Comparison of ENCODE assay signal across 10 cellular contexts in genomic region chr4:139978692-139979091, GRCh38.
A peak's percentile ranks its signal among the peaks of the same experiment; 100 is the strongest.
DNase-seq lines count a peak whose midpoint lies in the region; ATAC-seq and TF ChIP-seq lines count a peak whose summit lies in the region.
"Had no signal": no experiment of that assay in that cellular context is flagged by ENCODE, and none has a peak within 500 bp of the region (broad histone marks: within the 10 kb centered on the region; RNA-seq: fewer than 3 reads in every experiment).

No MANE protein-coding gene starts in this region.

- no peak overlapping the region for H3K4me3 Mint-ChIP-seq in effector memory CD8-positive, alpha-beta T cell
- H3K4me3 Mint-ChIP-seq: brain, neural crest cell had no signal

- no peak overlapping the region for H3K27ac Mint-ChIP-seq in effector memory CD8-positive, alpha-beta T cell

- peaks cover 9 to 10% of the 10 kb centered on the region in 2 donors for H3K27me3 Mint-ChIP-seq in effector memory CD8-positive, alpha-beta T cell
- H3K27me3 Mint-ChIP-seq: brain had no signal

- POLR2A ChIA-PET in SK-N-SH (lab: Yijun Ruan, JAX), result no interaction called here

- no peaks in the 10 kb centered on the region for H3K9me2 ChIP-seq in SK-N-SH

- H3K79me2 ChIP-seq in SK-N-SH (ENCODE audit: insufficient read depth), result no peaks in the 10 kb centered on the region
- peaks cover 10% of the 10 kb centered on the region for H3K79me2 ChIP-seq in smooth muscle cell (ENCODE audit: low read depth)

- H3K27ac ChIP-seq in SK-N-SH (ENCODE audit: low read depth in 2 of 2, low read length in 1 of 2), result peak overlapping the region in 1 of 2 experiments; percentile 81; a peak in 1 of 4 replicates
- no peak overlapping the region for H3K27ac ChIP-seq in substantia nigra (ENCODE audit: low read depth, low read length, poor library complexity, severe bottlenecking)
- no peak overlapping the region for H3K27ac ChIP-seq in smooth muscle cell (ENCODE audit: low read depth)

- peaks cover 0 to 1% of the 10 kb centered on the region in 2 donors for H3K9me3 Mint-ChIP-seq in effector memory CD8-positive, alpha-beta T cell
- H3K9me3 Mint-ChIP-seq: neural crest cell had no signal

- no peak overlapping the region for H2AFZ ChIP-seq in SK-N-SH (ENCODE audit: low read depth)
- H2AFZ ChIP-seq in smooth muscle cell (ENCODE audit: low read depth), result no peak overlapping the region

- H4K20me1 ChIP-seq in SK-N-SH (ENCODE audit: insufficient read depth) (no peaks in the 10 kb centered on the region), smooth muscle cell (ENCODE audit: low read depth) (no peaks in the 10 kb centered on the region)

- DNase-seq in effector memory CD8-positive, alpha-beta T cell, result no peak
- no peak for DNase-seq in SK-N-SH
- no peak for DNase-seq in substantia nigra (lab: John Stamatoyannopoulos, UW)
- no peak for DNase-seq in stimulated activated CD4-positive, alpha-beta T cell treated with anti-CD3 and anti-CD28 coated beads, Interleukin-12 subunit alpha, Interleukin-12 subunit beta, amount 100 ng/mL, for 4 hours
- no peak for DNase-seq in smooth muscle cell (lab: John Stamatoyannopoulos, UW; ENCODE audit: unreplicated experiment)

- WGBS in SK-N-SH (ENCODE audit: low lambda C conversion rate), result 90% methylated on average over 2 of the region's 2 CpGs
- 100% methylated on average over 2 of the region's 2 CpGs for WGBS in smooth muscle cell (ENCODE audit: low lambda C conversion rate)

- no peak for TF ChIP-seq EP300 in SK-N-SH (IDR thresholded peaks at IDR 0.05; ENCODE audit: borderline replicate concordance in 1 of 2, low read depth in 1 of 2, low read length in 1 of 2)

- H3K9me3 ChIP-seq in SK-N-SH (no peaks in the 10 kb centered on the region), smooth muscle cell (replicated peaks; ENCODE audit: low read depth) (no peaks in the 10 kb centered on the region)

- H3K27me3 ChIP-seq in SK-N-SH (ENCODE audit: insufficient read depth), result no peaks in the 10 kb centered on the region
- no peaks in the 10 kb centered on the region for H3K27me3 ChIP-seq in smooth muscle cell (ENCODE audit: low read depth)

- no peaks in the 10 kb centered on the region for H3K36me3 Mint-ChIP-seq in effector memory CD8-positive, alpha-beta T cell (ENCODE audit: insufficient read depth)

- no peak for TF ChIP-seq RAD21 in SK-N-SH (IDR thresholded peaks at IDR 0.05; ENCODE audit: low read length)

- TF ChIP-seq CTCF in SK-N-SH (IDR thresholded peaks at IDR 0.05) (no peak), smooth muscle cell (IDR thresholded peaks at IDR 0.05; ENCODE audit: borderline replicate concordance, insufficient read depth, poor library complexity, severe bottlenecking) (no peak)

- H3K4me1 Mint-ChIP-seq in effector memory CD8-positive, alpha-beta T cell (ENCODE audit: low read depth in 2 of 2), result peaks cover 0 to 4% of the 10 kb centered on the region in 2 donors

- ATAC-seq in GM18498 (IDR thresholded peaks at IDR 0.05; ENCODE audit: unreplicated experiment) (peak; percentile 95), GM21360 (IDR thresholded peaks at IDR 0.05; ENCODE audit: unreplicated experiment) (peak; percentile 84), HG03520 (IDR thresholded peaks at IDR 0.05; ENCODE audit: unreplicated experiment) (peak; percentile 98)
- peak; percentile 47 for ATAC-seq in effector memory CD8-positive, alpha-beta T cell (replicated peaks)

- H3K4me2 ChIP-seq in SK-N-SH (no peak overlapping the region), smooth muscle cell (no peak overlapping the region)

- no peaks in the 10 kb centered on the region for H3K36me3 ChIP-seq in SK-N-SH (replicated peaks in 1 of 2; ENCODE audit: control insufficient read depth in 1 of 2, insufficient read depth in 2 of 2, low read length in 1 of 2)
- H3K36me3 ChIP-seq in smooth muscle cell (ENCODE audit: low read depth), result no peaks in the 10 kb centered on the region

- H3K4me1 ChIP-seq in SK-N-SH (ENCODE audit: control insufficient read depth in 1 of 2, insufficient read depth in 2 of 2, low read depth in 1 of 2, low read length in 1 of 2), result peaks cover 0 to 24% of the 10 kb centered on the region in 2 experiments; a peak in 2 of 4 replicates
- peaks cover 3% of the 10 kb centered on the region for H3K4me1 ChIP-seq in smooth muscle cell (ENCODE audit: low read depth)

- H3K4me3 ChIP-seq in SK-N-SH (ENCODE audit: low read depth in 2 of 2, low read length in 1 of 2) (no peak overlapping the region), smooth muscle cell (no peak overlapping the region)

- H3K9ac ChIP-seq in SK-N-SH (no peak overlapping the region), smooth muscle cell (ENCODE audit: low read depth) (no peak overlapping the region)

- H3F3A ChIP-seq in SK-N-SH (replicated peaks; ENCODE audit: insufficient read depth), result no peaks in the 10 kb centered on the region
- no peaks in the 10 kb centered on the region for H3F3A ChIP-seq in smooth muscle cell (ENCODE audit: low read depth)

- CTCF ChIA-PET in SK-N-SH (lab: Yijun Ruan, JAX), result interaction anchor here (0.9 to 1.0 kb wide), 2 partner anchors 18 to 25 kb away, joined by 3 read pairs; no protein-coding TSS in a partner anchor

TF ChIP-seq in SK-N-SH, 30 proteins besides CTCF, POLR2A, EP300 and RAD21:
- no peak for TF ChIP-seq CHD2 (IDR thresholded peaks at IDR 0.05; ENCODE audit: low read length, partially characterized antibody)
- TF ChIP-seq, protein P1, sequence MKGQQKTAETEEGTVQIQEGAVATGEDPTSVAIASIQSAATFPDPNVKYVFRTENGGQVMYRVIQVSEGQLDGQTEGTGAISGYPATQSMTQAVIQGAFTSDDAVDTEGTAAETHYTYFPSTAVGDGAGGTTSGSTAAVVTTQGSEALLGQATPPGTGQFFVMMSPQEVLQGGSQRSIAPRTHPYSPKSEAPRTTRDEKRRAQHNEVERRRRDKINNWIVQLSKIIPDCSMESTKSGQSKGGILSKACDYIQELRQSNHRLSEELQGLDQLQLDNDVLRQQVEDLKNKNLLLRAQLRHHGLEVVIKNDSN (IDR thresholded peaks at IDR 0.05; ENCODE audit: borderline replicate concordance, low read depth), result no peak
- no peak for TF ChIP-seq SMC3 (IDR thresholded peaks at IDR 0.05; ENCODE audit: low read depth, low read length)
- TF ChIP-seq POLR2AphosphoS5 (IDR thresholded peaks at IDR 0.05; ENCODE audit: low read depth, low read length), result no peak
- no peak for TF ChIP-seq FOXJ3 (CRISPR knock-in tag; IDR thresholded peaks at IDR 0.05)
- no peak for TF ChIP-seq IRF3 (IDR thresholded peaks at IDR 0.05; ENCODE audit: low read depth, low read length)
- no peak for TF ChIP-seq TEAD4 (IDR thresholded peaks at IDR 0.05; ENCODE audit: borderline replicate concordance, insufficient read depth)
- no peak for TF ChIP-seq MEF2A (IDR thresholded peaks at IDR 0.05; ENCODE audit: borderline replicate concordance, low read depth)
- TF ChIP-seq PBX3 (IDR thresholded peaks at IDR 0.05), result no peak
- TF ChIP-seq GABPA (IDR thresholded peaks at IDR 0.05; ENCODE audit: low read depth), result no peak
- no peak for TF ChIP-seq FOXM1 (IDR thresholded peaks at IDR 0.05; ENCODE audit: low read depth)
- no peak for TF ChIP-seq USF2 (IDR thresholded peaks at IDR 0.05; ENCODE audit: borderline replicate concordance, low read depth, low read length)
- no peak for TF ChIP-seq MXI1 (IDR thresholded peaks at IDR 0.05; ENCODE audit: low read depth, low read length)

Comparison
In these comparisons a context has a peak if more than half of its experiments do, and no peak if none do; other contexts are left out.
1. ATAC-seq: peak in every context shown above with its lines; median percentile 98 in HG03520; 95 in GM18498; 84 in GM21360; 47 in effector memory CD8-positive, alpha-beta T cell.